ENCODE assay signal across 1 cellular context in genomic region chr19:3987619-3988371, GRCh38.
A peak's percentile ranks its signal among the peaks of the same experiment; 100 is the strongest.
TF ChIP-seq lines count a peak whose summit lies in the region.

No MANE protein-coding gene starts in this region.

TF ChIP-seq in HepG2, 621 proteins besides CTCF, POLR2A, EP300 and RAD21 (continued from another document and continues in another):
- TF ChIP-seq ZNF674 (CRISPR knock-in tag; IDR thresholded peaks at IDR 0.05; ENCODE audit: low read depth) (no peak), RBM39 (IDR thresholded peaks at IDR 0.05; ENCODE audit: low read depth, low read length, poor library complexity, severe bottlenecking) (no peak), ZNF879 (CRISPR knock-in tag; IDR thresholded peaks at IDR 0.05) (no peak), GABPB1 (CRISPR knock-in tag; IDR thresholded peaks at IDR 0.05) (peak; percentile 28; the same call in 1 of the 2 replicates), ZFP41 (CRISPR knock-in tag; IDR thresholded peaks at IDR 0.05; ENCODE audit: borderline replicate concordance) (no peak), HMGXB4 (CRISPR knock-in tag; IDR thresholded peaks at IDR 0.05; ENCODE audit: borderline replicate concordance in 1 of 2, low read depth in 1 of 2) (peak in 1 of 2 experiments; percentile 69; a peak in 1 of 4 replicates), ELF4 (CRISPR knock-in tag; IDR thresholded peaks at IDR 0.05; ENCODE audit: borderline replicate concordance) (no peak), XRCC5 (optimal IDR thresholded peaks at IDR 0.05; ENCODE audit: low read length) (peak; percentile 47), KLF16 (CRISPR knock-in tag; IDR thresholded peaks at IDR 0.05) (no peak), ARNT (IDR thresholded peaks at IDR 0.05) (no peak), ZNF264 (CRISPR knock-in tag; IDR thresholded peaks at IDR 0.05) (no peak), CEBPB (IDR thresholded peaks at IDR 0.05; ENCODE audit: borderline replicate concordance, low read depth, low read length) (no peak), ZBTB26 (CRISPR knock-in tag; IDR thresholded peaks at IDR 0.05; ENCODE audit: borderline replicate concordance) (no peak), BCL3 (CRISPR knock-in tag; IDR thresholded peaks at IDR 0.05) (no peak), ZNF552 (CRISPR knock-in tag; IDR thresholded peaks at IDR 0.05; ENCODE audit: borderline replicate concordance) (no peak), FOXJ3 (CRISPR knock-in tag; IDR thresholded peaks at IDR 0.05; ENCODE audit: borderline replicate concordance) (no peak), GATAD1 (CRISPR knock-in tag; IDR thresholded peaks at IDR 0.05) (no peak), ZNF407 (CRISPR knock-in tag; IDR thresholded peaks at IDR 0.05; ENCODE audit: not compliant biosample characterization) (no peak), RORA (CRISPR knock-in tag; IDR thresholded peaks at IDR 0.05) (no peak), CHCHD3 (CRISPR knock-in tag; IDR thresholded peaks at IDR 0.05) (no peak), THAP11 (CRISPR knock-in tag; IDR thresholded peaks at IDR 0.05) (0 out of 2 replicates have a peak, but pooled peaks have one; percentile 13), ZSCAN21 (CRISPR knock-in tag; IDR thresholded peaks at IDR 0.05; ENCODE audit: borderline replicate concordance) (no peak), KDM2A (CRISPR knock-in tag; IDR thresholded peaks at IDR 0.05; ENCODE audit: borderline replicate concordance, low read depth) (0 out of 2 replicates have a peak, but pooled peaks have one; percentile 18), ZFYVE20 (CRISPR knock-in tag; IDR thresholded peaks at IDR 0.05; ENCODE audit: borderline replicate concordance, low read depth) (no peak), JUNB (CRISPR knock-in tag; IDR thresholded peaks at IDR 0.05; ENCODE audit: borderline replicate concordance) (no peak), JARID2 (CRISPR knock-in tag; IDR thresholded peaks at IDR 0.05; ENCODE audit: insufficient replicate concordance) (no peak), ZNF33A (CRISPR knock-in tag; IDR thresholded peaks at IDR 0.05; ENCODE audit: borderline replicate concordance) (no peak), ZNF282 (IDR thresholded peaks at IDR 0.05; ENCODE audit: partially characterized antibody) (no peak), HDAC6 (IDR thresholded peaks at IDR 0.05; ENCODE audit: low read depth, low read length) (no peak), MZF1 (CRISPR knock-in tag; IDR thresholded peaks at IDR 0.05; ENCODE audit: borderline replicate concordance) (no peak), FIP1L1 (IDR thresholded peaks at IDR 0.05; ENCODE audit: borderline replicate concordance, insufficient read depth, low read depth, low read length) (no peak), TGIF2 (CRISPR knock-in tag; IDR thresholded peaks at IDR 0.05) (no peak), HNRNPLL (IDR thresholded peaks at IDR 0.05; ENCODE audit: low read depth, low read length, poor library complexity, severe bottlenecking) (no peak), ZNF747 (CRISPR knock-in tag; IDR thresholded peaks at IDR 0.05; ENCODE audit: borderline replicate concordance) (no peak), NCOR1 (IDR thresholded peaks at IDR 0.05; ENCODE audit: borderline replicate concordance, low read length) (no peak), SAFB2 (CRISPR knock-in tag; IDR thresholded peaks at IDR 0.05; ENCODE audit: borderline replicate concordance, low read depth) (no peak), RARG (CRISPR knock-in tag; IDR thresholded peaks at IDR 0.05; ENCODE audit: low read depth) (no peak), ZBTB3 (CRISPR knock-in tag; IDR thresholded peaks at IDR 0.05; ENCODE audit: borderline replicate concordance, low read depth) (no peak), TFE3 (CRISPR knock-in tag; IDR thresholded peaks at IDR 0.05) (no peak), NCOA1 (CRISPR knock-in tag; IDR thresholded peaks at IDR 0.05) (no peak), ZNF367 (CRISPR knock-in tag; IDR thresholded peaks at IDR 0.05; ENCODE audit: borderline replicate concordance) (no peak), ZNF296 (CRISPR knock-in tag; conservative IDR thresholded peaks at IDR 0.05) (no peak), ZNF574 (CRISPR knock-in tag; IDR thresholded peaks at IDR 0.05) (no peak), PRDM10 (CRISPR knock-in tag; IDR thresholded peaks at IDR 0.05; ENCODE audit: low read depth) (no peak), ZNF563 (CRISPR knock-in tag; IDR thresholded peaks at IDR 0.05) (no peak)
